ENCODE assay signal across 8 cellular contexts in the genomic region with DNA sequence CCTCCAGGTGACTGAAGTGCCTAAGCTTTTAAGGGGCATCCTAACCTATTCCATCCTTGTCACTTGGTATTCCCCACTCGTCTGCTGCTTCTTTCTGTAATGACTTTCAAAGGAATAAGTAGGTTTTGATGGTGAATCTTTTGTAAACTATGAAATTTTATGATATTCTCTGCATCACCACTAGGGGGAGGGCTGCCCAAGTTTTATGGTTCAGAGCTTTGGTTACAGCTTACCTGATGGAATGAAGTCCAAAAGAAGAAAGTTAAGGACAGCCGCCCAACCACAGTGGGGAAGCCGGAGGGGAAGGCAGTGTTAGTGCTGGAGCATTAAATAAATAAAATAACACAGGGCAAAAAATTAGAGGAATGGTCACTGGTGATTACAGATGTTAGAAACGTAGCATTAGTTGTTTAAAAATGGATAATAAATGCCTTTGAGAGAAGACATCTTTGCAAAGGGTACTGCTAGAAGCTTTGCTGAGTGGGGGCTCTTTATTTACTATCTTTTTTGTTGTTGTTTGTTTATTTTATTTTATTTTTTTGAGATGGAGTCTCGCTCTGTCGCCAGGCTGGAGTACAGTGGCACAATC.
DNase-seq lines count a peak whose midpoint lies in the region; ATAC-seq, FAIRE-seq and TF ChIP-seq lines count a peak whose summit lies in the region.

No MANE protein-coding gene starts in this region.

- 39 to 41% methylated on average over 6 of the region's 6 CpGs for WGBS in pancreas, 2 donors

- no peaks in the 10 kb centered on the region for H3K9me3 ChIP-seq in pancreas

- H3K36me3 ChIP-seq in pancreas, result no peaks in the 10 kb centered on the region

- TF ChIP-seq CTCF in 22Rv1 (IDR thresholded peaks at IDR 0.05) (peak; percentile 92), pancreas (IDR thresholded peaks at IDR 0.05) (peak; percentile 55 to 85 (median 68))

- H3K27ac ChIP-seq in 22Rv1 (no peak overlapping the region), pancreas (no peak overlapping the region)

- H3K4me3 ChIP-seq in pancreas, result no peak overlapping the region

- H3K4me1 ChIP-seq in pancreas, result no peaks in the 10 kb centered on the region

- peak in 3 of 4 donors; percentile 71 to 75 (median 73) for ATAC-seq in pancreas
- ATAC-seq in GM21825 (IDR thresholded peaks at IDR 0.05; ENCODE audit: unreplicated experiment), result no peak

- H3K27me3 ChIP-seq in pancreas, result no peaks in the 10 kb centered on the region

- no peak for TF ChIP-seq POLR2A in erythroblast (IDR thresholded peaks at IDR 0.05; ENCODE audit: low read length)

- intact Hi-C loops in pancreas (cut with DNase I), result no loop called here

- FAIRE-seq in HTR-8/SVneo (lab: Jason Lieb, UNC) (no peak), pancreas (lab: Jason Lieb, UNC) (no peak)

- DNase-seq in EH (ENCODE audit: low read depth), result peak; percentile 15
- peak; percentile 27 for DNase-seq in HTR-8/SVneo (ENCODE audit: insufficient read length, low spot score)
- DNase-seq in SK-N-DZ (ENCODE audit: low spot score), result peak; percentile 4
- peak; percentile 3 to 46 for DNase-seq in erythroblast (lab: John Stamatoyannopoulos, UW)
- DNase-seq in pancreas, result peak in 2 of 6 donors; percentile 28 to 30
- DNase-seq in activated gamma-delta T cell treated with Interleukin-2 at 50 U/mL for 16 hours, result no peak
